ENCODE assay signal across 8 cellular contexts in genomic region chr19:39532233-39533002, GRCh38. TPM values are rescaled to one million over a fixed set of nuclear protein-coding genes. Genes with fewer than 3 reads are reported as not detected.
DNase-seq lines count a peak whose midpoint lies in the region; ATAC-seq and TF ChIP-seq lines count a peak whose summit lies in the region.

TSS of gene EID2B (minus strand) at chr19:39532852. CDS start at chr19:39532802, 50 bp downstream.

- H3K4me2 ChIP-seq in IMR-90 (ENCODE audit: low read depth, low read length) (peak within 1 kb of the TSS; percentile 95), OCI-LY3 (ENCODE audit: low read length) (peak within 1 kb of the TSS; percentile 99)

- H3K27me3 ChIP-seq in IMR-90 (ENCODE audit: control insufficient read depth, insufficient read depth, low read length) (no peaks in the 10 kb centered on the region), OCI-LY3 (ENCODE audit: low read depth, low read length) (no peaks in the 10 kb centered on the region), mucosa of rectum (ENCODE audit: control insufficient read depth in 2 of 2, insufficient read depth in 2 of 2, low read length in 2 of 2) (no peaks in the 10 kb centered on the region)

- H3K18ac ChIP-seq in IMR-90 (ENCODE audit: low read depth, low read length): 0 out of 2 replicates have a peak within 1 kb of the TSS, but pooled peaks have one; percentile 9

- peak within 1 kb of the TSS; percentile 26; the same call in 1 of the 2 replicates for H4K91ac ChIP-seq in IMR-90 (ENCODE audit: insufficient read depth, low read depth, low read length)

- peak; percentile 98 for DNase-seq in DMS53 treated with DMSO at 0.1 percent for 48 hours (lab: John Stamatoyannopoulos, UW; ENCODE audit: unreplicated experiment)
- DNase-seq in IMR-90: peak; percentile 95
- peak; percentile 90 for DNase-seq in activated T-cell treated with anti-CD3 and anti-CD28 coated beads for 4 hours
- peak; percentile 96 to 99 for DNase-seq in erythroblast (lab: John Stamatoyannopoulos, UW)
- DNase-seq in stimulated activated CD8-positive, alpha-beta memory T cell treated with anti-CD3 and anti-CD28 coated beads, Interleukin-4, amount 100 ng/mL, for 4 hours (ENCODE audit: low read depth in 2 of 2, low spot score in 1 of 2): peak; percentile 86

- no peaks in the 10 kb centered on the region for H4K20me1 ChIP-seq in IMR-90 (ENCODE audit: insufficient read depth, low read length)
- H4K20me1 ChIP-seq in OCI-LY3 (ENCODE audit: insufficient read depth, low read length): no peaks in the 10 kb centered on the region

- H3K36me3 ChIP-seq in IMR-90 (ENCODE audit: control insufficient read depth, insufficient read depth, low read length) (no peaks in the 10 kb centered on the region; the same call in 1 of the 2 replicates), OCI-LY3 (replicated peaks; ENCODE audit: low read depth, low read length) (peaks cover 6% of the 10 kb centered on the region), mucosa of rectum (ENCODE audit: control insufficient read depth in 2 of 2, insufficient read depth in 2 of 2, low read length in 2 of 2) (no peaks in the 10 kb centered on the region)

- peak within 1 kb of the TSS; percentile 65 for H3K4me3 ChIP-seq in IMR-90 (ENCODE audit: insufficient read depth, low read depth, low read length)
- peak within 1 kb of the TSS; percentile 96 for H3K4me3 ChIP-seq in OCI-LY3 (ENCODE audit: low read length)
- peak within 1 kb of the TSS; percentile 71 to 72 for H3K4me3 ChIP-seq in mucosa of rectum (ENCODE audit: low read length in 2 of 2)

- peak within 1 kb of the TSS; percentile 81 for H2AK9ac ChIP-seq in IMR-90 (replicated peaks; ENCODE audit: low read depth, low read length, poor library complexity)

- peak within 1 kb of the TSS; percentile 72 for H2AK5ac ChIP-seq in IMR-90 (ENCODE audit: low read depth, low read length)

- H3K79me1 ChIP-seq in IMR-90 (ENCODE audit: low read depth in 1 of 2, low read length in 2 of 2): peaks cover 7 to 35% of the 10 kb centered on the region in 2 experiments; a peak in 2 of 4 replicates

- H3K27ac ChIP-seq in IMR-90 (ENCODE audit: insufficient read depth, low read length) (peak within 1 kb of the TSS; percentile 51), OCI-LY3 (ENCODE audit: low read length) (peak within 1 kb of the TSS; percentile 44), mucosa of rectum (ENCODE audit: low read depth in 2 of 2, low read length in 2 of 2) (peak within 1 kb of the TSS; percentile 40 to 72)

- CTCF ChIA-PET in IMR-90 (lab: Yijun Ruan, JAX): interaction anchor here (0.7 to 1.6 kb wide), 8 partner anchors 14 to 94 kb away, joined by 3 to 10 read pairs (median 4); no protein-coding TSS in a partner anchor

- peak within 1 kb of the TSS; percentile 68 for H3K4ac ChIP-seq in IMR-90 (ENCODE audit: low read depth, low read length)

- peak within 1 kb of the TSS; percentile 0 to 79; a peak in 3 of 4 replicates for H4K8ac ChIP-seq in IMR-90 (ENCODE audit: low read depth in 2 of 2, low read length in 2 of 2)

- TF ChIP-seq CTCF in IMR-90 (conservative IDR thresholded peaks at IDR 0.05; ENCODE audit: low read depth, low read length) (peak; percentile 99), OCI-LY3 (IDR thresholded peaks at IDR 0.05; ENCODE audit: low read depth, low read length) (peak; percentile 95)

- no peaks in the 10 kb centered on the region for H3K4me1 ChIP-seq in IMR-90 (ENCODE audit: control insufficient read depth, insufficient read depth, low read length)
- H3K4me1 ChIP-seq in OCI-LY3 (ENCODE audit: low read length): peaks cover 11% of the 10 kb centered on the region
- H3K4me1 ChIP-seq in mucosa of rectum (ENCODE audit: control insufficient read depth in 2 of 2, insufficient read depth in 2 of 2, low read length in 2 of 2): peaks cover 2 to 5% of the 10 kb centered on the region in 2 donors

- BruUV-seq in IMR-90 (replicated peaks; lab: Mats Ljungman, UMichigan): TSS peak; percentile 69

- no peak within 1 kb of the TSS for H2BK15ac ChIP-seq in IMR-90 (ENCODE audit: low read depth, low read length)

- H4K5ac ChIP-seq in IMR-90 (ENCODE audit: low read depth, low read length): peak within 1 kb of the TSS; percentile 56

- H3K9me3 ChIP-seq in IMR-90 (ENCODE audit: control insufficient read depth, insufficient read depth, low read length): no peaks in the 10 kb centered on the region
- no peaks in the 10 kb centered on the region for H3K9me3 ChIP-seq in OCI-LY3 (ENCODE audit: insufficient read depth, low read length)
- no peaks in the 10 kb centered on the region for H3K9me3 ChIP-seq in mucosa of rectum (ENCODE audit: control insufficient read depth in 2 of 2, low read length in 2 of 2)

- peak; percentile 30 for TF ChIP-seq POLR2A in IMR-90 (IDR thresholded peaks at IDR 0.05; ENCODE audit: low read depth, low read length)
- peak; percentile 77 for TF ChIP-seq POLR2A in erythroblast (IDR thresholded peaks at IDR 0.05; ENCODE audit: low read length)

- peak within 1 kb of the TSS; percentile 87 for H3K14ac ChIP-seq in IMR-90 (replicated peaks; ENCODE audit: low read depth, low read length)

- peak; percentile 100 for TF ChIP-seq RAD21 in IMR-90 (IDR thresholded peaks at IDR 0.05; ENCODE audit: low read length)

- POLR2A ChIA-PET in IMR-90 (lab: Charles Lee; ENCODE audit: unreplicated experiment): interaction anchor here (0.5 to 0.8 kb wide), 2 partner anchors 87 to 97 kb away, joined by 3 to 14 read pairs; partner anchors contain the start of genes RPS16 and SUPT5H

- H3K9ac ChIP-seq in IMR-90 (ENCODE audit: low read depth, low read length) (peak within 1 kb of the TSS; percentile 94), OCI-LY3 (ENCODE audit: low read length) (peak within 1 kb of the TSS; percentile 94), mucosa of rectum (ENCODE audit: low read depth in 1 of 2, low read length in 2 of 2) (peak within 1 kb of the TSS; percentile 27 to 62)

- ATAC-seq in GM21529 (IDR thresholded peaks at IDR 0.05; ENCODE audit: unreplicated experiment) (peak; percentile 87), IMR-90 (ENCODE audit: low read depth) (peak; percentile 95)

- WGBS in IMR-90 (ENCODE audit: extremely low coverage in 2 of 2, insufficient read length in 1 of 2), 2 experiments: 1% methylated on average over 37 of the region's 65 CpGs; no CpG with 5 or more reads in 1 of the 2 experiments

- intact Hi-C loops in IMR-90 (cut with micrococcal nuclease): loop anchor here (1.0 to 5.0 kb wide), 6 partner anchors 35 to 135 kb away; partner anchors contain the start of genes DLL3 and TIMM50

- dilution Hi-C loops in IMR-90 (cut with HindIII; ENCODE audit: low sequenced_read_pairs, unreplicated experiment): no loop called here

- in situ Hi-C loops in IMR-90 (cut with MboI; ENCODE audit: low sequenced_read_pairs): no loop called here

- H3K23ac ChIP-seq in IMR-90 (ENCODE audit: low read depth, low read length): peak within 1 kb of the TSS; percentile 94

- peak within 1 kb of the TSS; percentile 97 for H2AFZ ChIP-seq in IMR-90 (replicated peaks; ENCODE audit: low read length, poor library complexity)
- peak within 1 kb of the TSS; percentile 78 for H2AFZ ChIP-seq in OCI-LY3 (ENCODE audit: low read depth, low read length)

- peak within 1 kb of the TSS; percentile 68 for H2BK5ac ChIP-seq in IMR-90 (ENCODE audit: low read depth, low read length, poor library complexity, severe bottlenecking)

- peaks cover 29% of the 10 kb centered on the region for H3K79me2 ChIP-seq in OCI-LY3 (ENCODE audit: low read length)

- peak within 1 kb of the TSS; percentile 54 for H3K56ac ChIP-seq in IMR-90 (ENCODE audit: extremely low read depth, insufficient read depth, low read length)

- no peaks in the 10 kb centered on the region for H3K9me1 ChIP-seq in IMR-90 (ENCODE audit: insufficient read depth, low read length)

- H2BK20ac ChIP-seq in IMR-90 (ENCODE audit: low read depth, low read length): no peak within 1 kb of the TSS

- H2BK120ac ChIP-seq in IMR-90 (ENCODE audit: low read depth, low read length): no peak within 1 kb of the TSS

TF ChIP-seq in IMR-90, 13 proteins besides CTCF, POLR2A, EP300 and RAD21:
- TF ChIP-seq CEBPB (IDR thresholded peaks at IDR 0.05; ENCODE audit: low read depth, low read length) (no peak), SMC3 (IDR thresholded peaks at IDR 0.05; ENCODE audit: low read depth, low read length) (peak; percentile 65)
TF ChIP-seq in IMR-90: peak in this region for 1.

RNA-seq across cellular contexts. Expression of gene EID2B, which starts in this region (rescaled TPM):
- 2.7 and 4.2 TPM in 2 replicates for total RNA-seq in IMR-90 (2012; rRNA removed)
- polyA plus RNA-seq in IMR-90 (2012; rRNA removed): 2.3 and 2.5 TPM in 2 replicates
- polyA plus RNA-seq in IMR-90 (2012; cell fraction: cytosol; rRNA removed): 1.8 and 1.9 TPM in 2 replicates
- 1.3 and 2.1 TPM in 2 replicates for polyA plus RNA-seq in IMR-90 (2012; cell fraction: nucleus; rRNA removed; ENCODE audit: low replicate concordance)

Comparison
In these comparisons a context has a peak if more than half of its experiments do, and no peak if none do; other contexts are left out.
1. Peak in every context shown above with its lines: DNase-seq, ATAC-seq, H3K4me3 ChIP-seq and H3K27ac ChIP-seq.